ENCODE assay signal across 20 cellular contexts in genomic region chr10:115937756-115938032, GRCh38.
DNase-seq lines count a peak whose midpoint lies in the region; ATAC-seq and TF ChIP-seq lines count a peak whose summit lies in the region.
"Had no signal": no experiment of that assay in that cellular context is flagged by ENCODE, and none has a peak within 500 bp of the region (broad histone marks: within the 10 kb centered on the region; RNA-seq: fewer than 3 reads in every experiment).

No MANE protein-coding gene starts in this region.

- H3K36me3 ChIP-seq in ACC112 (ENCODE audit: insufficient read depth, low read length) = no peaks in the 10 kb centered on the region
- H3K36me3 ChIP-seq: heart right ventricle, transverse colon had no signal

- no peak for TF ChIP-seq CTCF in HFFc6 (IDR thresholded peaks at IDR 0.05)

- H3K79me2 ChIP-seq in ACC112 (ENCODE audit: control insufficient read depth, insufficient read depth, low read length, unreplicated experiment) = no peaks in the 10 kb centered on the region

- H3K9me3 Mint-ChIP-seq in HFFc6 = no peaks in the 10 kb centered on the region
- H3K9me3 Mint-ChIP-seq: activated CD4-positive, alpha-beta T cell treated with anti-CD3 and anti-CD28 coated beads, Interleukin-2, amount 10 ng/mL, durations not matched to agents 7 days and 5 days; stimulated activated naive CD8-positive, alpha-beta T cell treated with anti-CD3 and anti-CD28 coated beads, Interleukin-15, Interleukin-2, amounts not matched to agents 100 ng/mL and 50 ng/mL, for 24 hours had no signal

- no peak overlapping the region for H2AFZ ChIP-seq in ACC112 (ENCODE audit: low read length, unreplicated experiment)

- peaks cover 48% of the 10 kb centered on the region for H3K4me1 ChIP-seq in ACC112 (ENCODE audit: control insufficient read depth, insufficient read depth, low read length, unreplicated experiment)
- H3K4me1 ChIP-seq: transverse colon had no signal

- DNase-seq in HFFc6 (no peak), NCI-H748 treated with DMSO at 0.1 percent for 48 hours (lab: John Stamatoyannopoulos, UW) (peak; percentile 25), kidney tubule cell (ENCODE audit: low spot score) (peak; percentile 39), GM19238 (ENCODE audit: insufficient read length, low spot score) (no peak), NOMO-1 treated with DMSO at 0.1 percent for 48 hours (lab: John Stamatoyannopoulos, UW; ENCODE audit: unreplicated experiment) (no peak)
- DNase-seq: activated CD4-positive, alpha-beta T cell treated with anti-CD3 and anti-CD28 coated beads, Interleukin-2, amount 10 ng/mL, durations not matched to agents 7 days and 5 days; endodermal cell; heart right ventricle; left ventricle myocardium superior; NCI-H1694 treated with DMSO at 0.1 percent for 48 hours; NCI-H526; SHP77; stimulated activated CD4-positive, alpha-beta T cell treated with anti-CD3 and anti-CD28 coated beads, Interleukin-4, amount 100 ng/mL, for 24 hours; transverse colon had no signal

- H3K27ac Mint-ChIP-seq in HFFc6 = peak overlapping the region; percentile 79
- H3K27ac Mint-ChIP-seq: activated CD4-positive, alpha-beta T cell treated with anti-CD3 and anti-CD28 coated beads, Interleukin-2, amount 10 ng/mL, durations not matched to agents 7 days and 5 days; activated naive CD8-positive, alpha-beta T cell; activated T-helper 17 cell treated with anti-CD3 and anti-CD28 coated beads, Interleukin-2, amount 50 U/mL, for 72 hours; endodermal cell; stimulated activated naive CD8-positive, alpha-beta T cell treated with anti-CD3 and anti-CD28 coated beads, Interleukin-15, Interleukin-2, amounts not matched to agents 100 ng/mL and 50 ng/mL, for 24 hours had no signal

- peak overlapping the region; percentile 7 for H3K27ac ChIP-seq in ACC112 (ENCODE audit: low read depth, low read length)
- H3K27ac ChIP-seq: heart right ventricle, transverse colon had no signal

- peaks cover 78% of the 10 kb centered on the region for H3K4me1 Mint-ChIP-seq in HFFc6 (ENCODE audit: low read depth)
- H3K4me1 Mint-ChIP-seq: activated CD4-positive, alpha-beta T cell treated with anti-CD3 and anti-CD28 coated beads, Interleukin-2, amount 10 ng/mL, durations not matched to agents 7 days and 5 days; activated T-helper 17 cell treated with anti-CD3 and anti-CD28 coated beads, Interleukin-2, amount 50 U/mL, for 72 hours; endodermal cell had no signal

- H3K27me3 ChIP-seq in ACC112 (ENCODE audit: insufficient read depth, low read length) = no peaks in the 10 kb centered on the region
- H3K27me3 ChIP-seq: heart right ventricle, transverse colon had no signal

- no peaks in the 10 kb centered on the region for H3K27me3 Mint-ChIP-seq in HFFc6 (ENCODE audit: insufficient read depth)
- H3K27me3 Mint-ChIP-seq: activated CD4-positive, alpha-beta T cell treated with anti-CD3 and anti-CD28 coated beads, Interleukin-2, amount 10 ng/mL, durations not matched to agents 7 days and 5 days; activated T-helper 17 cell treated with anti-CD3 and anti-CD28 coated beads, Interleukin-2, amount 50 U/mL, for 72 hours; stimulated activated naive CD8-positive, alpha-beta T cell treated with anti-CD3 and anti-CD28 coated beads, Interleukin-15, Interleukin-2, amounts not matched to agents 100 ng/mL and 50 ng/mL, for 24 hours had no signal

- peaks cover 18% of the 10 kb centered on the region for H3K36me3 Mint-ChIP-seq in HFFc6 (ENCODE audit: low read depth)
- H3K36me3 Mint-ChIP-seq: activated naive CD8-positive, alpha-beta T cell had no signal

- peak overlapping the region; percentile 27 for H3K4me3 ChIP-seq in ACC112 (ENCODE audit: low read depth, low read length)
- H3K4me3 ChIP-seq: heart right ventricle, transverse colon had no signal

- H3K4me3 Mint-ChIP-seq in HFFc6 = peak overlapping the region; percentile 63
- H3K4me3 Mint-ChIP-seq: activated CD4-positive, alpha-beta T cell treated with anti-CD3 and anti-CD28 coated beads, Interleukin-2, amount 10 ng/mL, durations not matched to agents 7 days and 5 days; activated naive CD8-positive, alpha-beta T cell; activated T-helper 17 cell treated with anti-CD3 and anti-CD28 coated beads, Interleukin-2, amount 50 U/mL, for 72 hours; endodermal cell; stimulated activated naive CD8-positive, alpha-beta T cell treated with anti-CD3 and anti-CD28 coated beads, Interleukin-15, Interleukin-2, amounts not matched to agents 100 ng/mL and 50 ng/mL, for 24 hours had no signal

- ATAC-seq in HG03457 (IDR thresholded peaks at IDR 0.05; ENCODE audit: unreplicated experiment) (no peak), GM18907 (IDR thresholded peaks at IDR 0.05; ENCODE audit: unreplicated experiment) (no peak)
- ATAC-seq: activated T-helper 17 cell treated with anti-CD3 and anti-CD28 coated beads, Interleukin-2, amount 50 U/mL, for 72 hours; heart right ventricle; left ventricle myocardium superior had no signal

Comparison
In these comparisons a context has a peak if more than half of its experiments do, and no peak if none do; other contexts are left out.
1. DNase-seq: peak in NCI-H748 treated with DMSO at 0.1 percent for 48 hours (single experiment) and kidney tubule cell (single experiment); none in HFFc6 (single experiment), GM19238 (single experiment) and NOMO-1 treated with DMSO at 0.1 percent for 48 hours (single experiment).